Comparison of ENCODE assay signal across 24 cellular contexts in the genomic region with DNA sequence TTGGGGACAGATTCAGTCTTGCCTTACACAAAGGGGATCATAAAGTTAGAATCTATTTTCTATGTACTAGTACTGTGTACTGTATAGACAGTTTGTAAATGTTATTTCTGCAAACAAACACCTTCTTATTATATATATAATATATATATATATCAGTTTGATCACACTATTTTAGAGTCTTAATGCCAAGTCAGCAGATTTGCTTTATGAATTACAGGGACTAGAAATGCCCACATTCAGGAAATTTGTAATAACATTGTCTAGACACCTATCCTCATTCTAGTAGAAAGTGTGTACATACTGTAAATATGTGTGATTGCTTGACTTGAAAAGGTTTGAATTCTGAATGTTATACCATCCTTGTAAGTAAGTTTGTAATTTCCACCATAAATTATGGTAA.
A peak's percentile ranks its signal among the peaks of the same experiment; 100 is the strongest.
DNase-seq lines count a peak whose midpoint lies in the region; ATAC-seq, FAIRE-seq and TF ChIP-seq lines count a peak whose summit lies in the region.
"Had no signal": no experiment of that assay in that cellular context is flagged by ENCODE, and none has a peak within 500 bp of the region (broad histone marks: within the 10 kb centered on the region; RNA-seq: fewer than 3 reads in every experiment).

No MANE protein-coding gene starts in this region.

- no peak for TF ChIP-seq POLR2A in HepG2 (IDR thresholded peaks at IDR 0.05; ENCODE audit: insufficient read depth in 1 of 2, low read depth in 2 of 2, low read length in 2 of 2)
- no peak for TF ChIP-seq POLR2A in right lobe of liver (IDR thresholded peaks at IDR 0.05)
- TF ChIP-seq POLR2A in K562 (conservative IDR thresholded peaks at IDR 0.05): no peak

- no peak for TF ChIP-seq EP300 in HepG2 (IDR thresholded peaks at IDR 0.05; ENCODE audit: low read depth in 2 of 2, low read length in 2 of 2)
- TF ChIP-seq EP300 in HepG2 (CRISPR knock-in tag; IDR thresholded peaks at IDR 0.05; ENCODE audit: borderline replicate concordance): no peak
- no peak for TF ChIP-seq EP300 in K562 (IDR thresholded peaks at IDR 0.05; ENCODE audit: low read length)

- peaks cover 10% of the 10 kb centered on the region for H3K4me1 ChIP-seq in HepG2 (ENCODE audit: insufficient read depth, low read length)
- no peaks in the 10 kb centered on the region for H3K4me1 ChIP-seq in right lobe of liver
- no peaks in the 10 kb centered on the region for H3K4me1 ChIP-seq in K562 (replicated peaks in 1 of 2; ENCODE audit: control insufficient read depth in 2 of 2, insufficient read depth in 2 of 2, low read length in 2 of 2)
- H3K4me1 ChIP-seq in lower lobe of right lung: no peaks in the 10 kb centered on the region
- H3K4me1 ChIP-seq: BLaER1 treated with 17β-estradiol and CSF1 and Interleukin-3, amounts not matched to agents 10 nM and 100 nM had no signal

- intact Hi-C loops in HepG2 (cut with micrococcal nuclease; ENCODE audit: unreplicated experiment) (no loop called here), right lobe of liver (cut with DNase I) (no loop called here), K562 (cut with micrococcal nuclease) (no loop called here), lower lobe of right lung (cut with DNase I) (no loop called here)

- H4K20me1 ChIP-seq in HepG2 (ENCODE audit: insufficient read depth, low read length) (no peaks in the 10 kb centered on the region), K562 (replicated peaks; ENCODE audit: control insufficient read depth, insufficient read depth, low read length) (no peaks in the 10 kb centered on the region)
- H4K20me1 ChIP-seq: BLaER1 treated with 17β-estradiol and CSF1 and Interleukin-3, amounts not matched to agents 10 nM and 100 nM had no signal

- CTCF ChIA-PET in HepG2 (lab: Yijun Ruan, JAX; ENCODE audit: low intra/inter-chr PET ratio, low total read pairs) (no interaction called here), K562 (lab: Yijun Ruan, JAX; ENCODE audit: low intra/inter-chr PET ratio) (no interaction called here)

- H3K27ac ChIP-seq in HepG2 (ENCODE audit: extremely low read length, insufficient read depth, low read length) (no peak overlapping the region), right lobe of liver (no peak overlapping the region), K562 (ENCODE audit: extremely low read depth, low read depth, low read length) (no peak overlapping the region), lower lobe of right lung (no peak overlapping the region)
- H3K27ac ChIP-seq: 22Rv1; BLaER1 treated with 17β-estradiol and CSF1 and Interleukin-3, amounts not matched to agents 10 nM and 100 nM; C4-2B had no signal

- no peaks in the 10 kb centered on the region for H3K9me3 ChIP-seq in HepG2 (ENCODE audit: low read length)
- no peaks in the 10 kb centered on the region for H3K9me3 ChIP-seq in right lobe of liver
- no peaks in the 10 kb centered on the region for H3K9me3 ChIP-seq in K562 (replicated peaks; ENCODE audit: control insufficient read depth, insufficient read depth, low read depth, low read length)
- H3K9me3 ChIP-seq in lower lobe of right lung: no peaks in the 10 kb centered on the region
- H3K9me3 ChIP-seq: BLaER1 treated with 17β-estradiol and CSF1 and Interleukin-3, amounts not matched to agents 10 nM and 100 nM; Caco-2 had no signal

- H3K79me2 ChIP-seq in HepG2 (ENCODE audit: insufficient read depth, low read length) (no peaks in the 10 kb centered on the region), K562 (ENCODE audit: control insufficient read depth, insufficient read depth, low read length) (no peaks in the 10 kb centered on the region)

- H3K9ac ChIP-seq in HepG2 (ENCODE audit: insufficient read depth, low read depth, low read length): no peak overlapping the region
- no peak overlapping the region for H3K9ac ChIP-seq in K562 (ENCODE audit: insufficient read depth in 1 of 2, low read depth in 2 of 2, low read length in 2 of 2)
- H3K9ac ChIP-seq: BLaER1 treated with 17β-estradiol and CSF1 and Interleukin-3, amounts not matched to agents 10 nM and 100 nM had no signal

- TF ChIP-seq CTCF in HepG2 (CRISPR knock-in tag; IDR thresholded peaks at IDR 0.05) (no peak), right lobe of liver (IDR thresholded peaks at IDR 0.05) (no peak), GM13976 (IDR thresholded peaks at IDR 0.05; ENCODE audit: borderline replicate concordance, control extremely low read depth, extremely low read depth, insufficient read depth, missing control alignments) (no peak), K562 (IDR thresholded peaks at IDR 0.05 in 2 of 3, conservative IDR thresholded peaks at IDR 0.05 in 1 of 3; ENCODE audit: insufficient read depth in 2 of 3, low read depth in 1 of 3, low read length in 3 of 3) (no peak), lower lobe of right lung (IDR thresholded peaks at IDR 0.05) (no peak)

- H3K4me3 ChIP-seq in HepG2 (replicated peaks in 1 of 3; ENCODE audit: insufficient read depth in 1 of 3, low read depth in 2 of 3, low read length in 3 of 3) (no peak overlapping the region), right lobe of liver (no peak overlapping the region), K562 (no peak overlapping the region), lower lobe of right lung (no peak overlapping the region)
- H3K4me3 ChIP-seq: BLaER1 treated with 17β-estradiol and CSF1 and Interleukin-3, amounts not matched to agents 10 nM and 100 nM; GM12878 had no signal

- H3K4me2 ChIP-seq in HepG2 (ENCODE audit: low read depth, low read length) (no peak overlapping the region), K562 (ENCODE audit: insufficient read depth, low read length) (no peak overlapping the region)
- H3K4me2 ChIP-seq: BLaER1 treated with 17β-estradiol and CSF1 and Interleukin-3, amounts not matched to agents 10 nM and 100 nM had no signal

- BruUV-seq in HepG2 (replicated peaks; lab: Mats Ljungman, UMichigan) (no TSS peak), K562 (replicated peaks; lab: Mats Ljungman, UMichigan) (no TSS peak)

- POLR2A ChIA-PET in HepG2 (lab: Yijun Ruan, JAX): no interaction called here
- POLR2A ChIA-PET in K562 (lab: Yijun Ruan, JAX): no interaction called here

- no peak for ATAC-seq in HepG2
- ATAC-seq in right lobe of liver: no peak
- ATAC-seq in K562: no peak
- ATAC-seq in HG03159 (IDR thresholded peaks at IDR 0.05; ENCODE audit: unreplicated experiment): no peak
- ATAC-seq in lower lobe of right lung: no peak
- ATAC-seq: CD8-positive, alpha-beta T cell; GM12878 had no signal

- H3K9me1 ChIP-seq in K562 (ENCODE audit: control insufficient read depth, insufficient read depth, low read length): no peaks in the 10 kb centered on the region

- H3K27me3 ChIP-seq in HepG2 (ENCODE audit: control insufficient read depth in 1 of 2, insufficient read depth in 2 of 2, low read length in 2 of 2): no peaks in the 10 kb centered on the region
- no peaks in the 10 kb centered on the region for H3K27me3 ChIP-seq in right lobe of liver
- no peaks in the 10 kb centered on the region for H3K27me3 ChIP-seq in K562 (ENCODE audit: control insufficient read depth in 2 of 2, insufficient read depth in 2 of 2, low read length in 2 of 2)
- H3K27me3 ChIP-seq in lower lobe of right lung (ENCODE audit: low read depth): no peaks in the 10 kb centered on the region
- H3K27me3 ChIP-seq: BLaER1 treated with 17β-estradiol and CSF1 and Interleukin-3, amounts not matched to agents 10 nM and 100 nM had no signal

- in situ Hi-C loops in HepG2 (cut with HindIII; ENCODE audit: extremely low pct_ligation_motif_present, low pct_unique_long_range_greater_than_20kb): no loop called here
- in situ Hi-C loops in GM13976 (cut with MboI; ENCODE audit: low sequenced_read_pairs, unreplicated experiment): no loop called here
- in situ Hi-C loops in K562 (cut with MboI): no loop called here

- FAIRE-seq in HepG2 (lab: Jason Lieb, UNC) (no peak), K562 (lab: Jason Lieb, UNC) (no peak)
- FAIRE-seq: GM12878, GM12892, GM19239 had no signal

- TF ChIP-seq RAD21 in HepG2 (CRISPR knock-in tag; IDR thresholded peaks at IDR 0.05): no peak
- TF ChIP-seq RAD21 in K562 (CRISPR knock-in tag; conservative IDR thresholded peaks at IDR 0.05 in 1 of 2, IDR thresholded peaks at IDR 0.05 in 1 of 2): no peak

- DNase-seq in HepG2 (ENCODE audit: low spot score): no peak
- DNase-seq in right lobe of liver: no peak
- DNase-seq in GM13976 (ENCODE audit: low spot score): peak; percentile 1
- no peak for DNase-seq in K562 (ENCODE audit: extremely low read depth in 1 of 4, low spot score in 3 of 4)
- DNase-seq in lower lobe of right lung: no peak
- no peak for DNase-seq in NCI-H748 treated with DMSO at 0.1 percent for 48 hours (lab: John Stamatoyannopoulos, UW)
- DNase-seq: ACHN; Caco-2; Calu3; CD4-positive, alpha-beta T cell; CD8-positive, alpha-beta T cell; DMS 273 treated with DMSO at 0.1 percent for 48 hours; DMS153; DMS79; DND-41; EL; GDM1 had no signal

- H2AFZ ChIP-seq in HepG2 (ENCODE audit: low read length) (no peak overlapping the region), K562 (ENCODE audit: low read depth, low read length) (no peak overlapping the region)

- peaks cover 9 to 19% of the 10 kb centered on the region in 2 experiments for H3K36me3 ChIP-seq in HepG2 (replicated peaks in 1 of 2; ENCODE audit: control insufficient read depth in 1 of 2, insufficient read depth in 2 of 2, low read length in 2 of 2)
- H3K36me3 ChIP-seq in right lobe of liver: peaks cover 5 to 52% (median 10%) of the 10 kb centered on the region in 4 donors
- peaks cover 44% of the 10 kb centered on the region; the same call in 2 of the 3 replicates for H3K36me3 ChIP-seq in K562 (ENCODE audit: control insufficient read depth, insufficient read depth, low read length)
- H3K36me3 ChIP-seq in lower lobe of right lung: peaks cover 49% of the 10 kb centered on the region

TF ChIP-seq in HepG2, 621 proteins besides CTCF, POLR2A, EP300 and RAD21 (continues in another document):
- TF ChIP-seq ZSCAN29 (CRISPR knock-in tag; conservative IDR thresholded peaks at IDR 0.05) (no peak), MAFF (IDR thresholded peaks at IDR 0.05; ENCODE audit: low read depth, low read length) (peak; percentile 93), ZNF10 (CRISPR knock-in tag; IDR thresholded peaks at IDR 0.05; ENCODE audit: borderline replicate concordance, low read depth) (no peak), ZNF644 (CRISPR knock-in tag; IDR thresholded peaks at IDR 0.05; ENCODE audit: low read depth) (no peak)

TF ChIP-seq in K562, 482 proteins besides CTCF, POLR2A, EP300 and RAD21 (continues in another document):
- TF ChIP-seq MAFG (tag; conservative IDR thresholded peaks at IDR 0.05): peak; percentile 61
- TF ChIP-seq HSF4 (CRISPR knock-in tag; IDR thresholded peaks at IDR 0.05; ENCODE audit: borderline replicate concordance): no peak
- TF ChIP-seq GABPA (tag; conservative IDR thresholded peaks at IDR 0.05; ENCODE audit: low read depth): no peak
